ENCODE assay signal across 1 cellular context in the genomic region with DNA sequence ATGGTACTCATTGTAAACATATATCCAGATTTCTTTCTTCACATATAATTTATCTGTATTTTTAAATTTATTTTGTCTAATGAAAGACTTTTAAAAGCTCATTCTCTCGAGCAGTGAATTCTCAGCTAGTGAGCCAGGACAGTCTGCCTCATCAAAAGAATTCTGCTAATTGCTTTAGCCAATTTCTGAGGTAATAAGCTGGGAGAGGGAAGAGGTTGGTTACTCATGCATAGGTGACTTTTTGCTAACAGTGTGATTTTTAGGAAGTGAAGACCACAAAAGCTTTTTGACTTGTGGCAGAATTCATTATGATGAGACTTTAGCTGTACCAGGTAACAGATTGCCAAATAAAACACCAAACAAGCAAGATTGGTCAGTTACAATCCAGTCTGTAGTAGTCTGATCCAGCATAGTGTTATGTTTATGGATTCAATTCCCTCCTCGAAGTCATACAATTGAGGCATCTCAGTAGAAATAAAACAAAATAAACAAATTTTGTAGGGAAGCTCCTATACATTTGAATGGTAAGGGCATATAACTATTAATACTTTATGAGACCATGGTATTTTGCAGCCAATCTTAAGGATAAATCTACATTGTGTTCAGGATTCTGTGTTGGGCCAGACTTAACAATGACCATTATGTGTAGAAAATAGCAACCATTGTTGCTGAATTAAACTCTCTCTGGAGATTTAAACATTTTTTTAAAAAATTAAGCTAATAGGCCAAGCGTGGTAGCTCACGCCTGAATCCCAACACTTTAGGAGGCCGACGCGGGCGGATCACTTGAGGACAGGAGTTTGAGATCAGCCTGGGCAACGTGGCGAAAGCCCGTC.
TF ChIP-seq lines count a peak whose summit lies in the region.

No MANE protein-coding gene starts in this region.

TF ChIP-seq in GM23338, 12 proteins besides CTCF, POLR2A, EP300 and RAD21 (continued from another document):
- TF ChIP-seq, protein P1, sequence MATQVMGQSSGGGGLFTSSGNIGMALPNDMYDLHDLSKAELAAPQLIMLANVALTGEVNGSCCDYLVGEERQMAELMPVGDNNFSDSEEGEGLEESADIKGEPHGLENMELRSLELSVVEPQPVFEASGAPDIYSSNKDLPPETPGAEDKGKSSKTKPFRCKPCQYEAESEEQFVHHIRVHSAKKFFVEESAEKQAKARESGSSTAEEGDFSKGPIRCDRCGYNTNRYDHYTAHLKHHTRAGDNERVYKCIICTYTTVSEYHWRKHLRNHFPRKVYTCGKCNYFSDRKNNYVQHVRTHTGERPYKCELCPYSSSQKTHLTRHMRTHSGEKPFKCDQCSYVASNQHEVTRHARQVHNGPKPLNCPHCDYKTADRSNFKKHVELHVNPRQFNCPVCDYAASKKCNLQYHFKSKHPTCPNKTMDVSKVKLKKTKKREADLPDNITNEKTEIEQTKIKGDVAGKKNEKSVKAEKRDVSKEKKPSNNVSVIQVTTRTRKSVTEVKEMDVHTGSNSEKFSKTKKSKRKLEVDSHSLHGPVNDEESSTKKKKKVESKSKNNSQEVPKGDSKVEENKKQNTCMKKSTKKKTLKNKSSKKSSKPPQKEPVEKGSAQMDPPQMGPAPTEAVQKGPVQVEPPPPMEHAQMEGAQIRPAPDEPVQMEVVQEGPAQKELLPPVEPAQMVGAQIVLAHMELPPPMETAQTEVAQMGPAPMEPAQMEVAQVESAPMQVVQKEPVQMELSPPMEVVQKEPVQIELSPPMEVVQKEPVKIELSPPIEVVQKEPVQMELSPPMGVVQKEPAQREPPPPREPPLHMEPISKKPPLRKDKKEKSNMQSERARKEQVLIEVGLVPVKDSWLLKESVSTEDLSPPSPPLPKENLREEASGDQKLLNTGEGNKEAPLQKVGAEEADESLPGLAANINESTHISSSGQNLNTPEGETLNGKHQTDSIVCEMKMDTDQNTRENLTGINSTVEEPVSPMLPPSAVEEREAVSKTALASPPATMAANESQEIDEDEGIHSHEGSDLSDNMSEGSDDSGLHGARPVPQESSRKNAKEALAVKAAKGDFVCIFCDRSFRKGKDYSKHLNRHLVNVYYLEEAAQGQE (IDR thresholded peaks at IDR 0.05; ENCODE audit: unreplicated experiment): no peak
- TF ChIP-seq EZH2phosphoT487 (IDR thresholded peaks at IDR 0.05; ENCODE audit: unreplicated experiment): no peak
- TF ChIP-seq, protein P2, sequence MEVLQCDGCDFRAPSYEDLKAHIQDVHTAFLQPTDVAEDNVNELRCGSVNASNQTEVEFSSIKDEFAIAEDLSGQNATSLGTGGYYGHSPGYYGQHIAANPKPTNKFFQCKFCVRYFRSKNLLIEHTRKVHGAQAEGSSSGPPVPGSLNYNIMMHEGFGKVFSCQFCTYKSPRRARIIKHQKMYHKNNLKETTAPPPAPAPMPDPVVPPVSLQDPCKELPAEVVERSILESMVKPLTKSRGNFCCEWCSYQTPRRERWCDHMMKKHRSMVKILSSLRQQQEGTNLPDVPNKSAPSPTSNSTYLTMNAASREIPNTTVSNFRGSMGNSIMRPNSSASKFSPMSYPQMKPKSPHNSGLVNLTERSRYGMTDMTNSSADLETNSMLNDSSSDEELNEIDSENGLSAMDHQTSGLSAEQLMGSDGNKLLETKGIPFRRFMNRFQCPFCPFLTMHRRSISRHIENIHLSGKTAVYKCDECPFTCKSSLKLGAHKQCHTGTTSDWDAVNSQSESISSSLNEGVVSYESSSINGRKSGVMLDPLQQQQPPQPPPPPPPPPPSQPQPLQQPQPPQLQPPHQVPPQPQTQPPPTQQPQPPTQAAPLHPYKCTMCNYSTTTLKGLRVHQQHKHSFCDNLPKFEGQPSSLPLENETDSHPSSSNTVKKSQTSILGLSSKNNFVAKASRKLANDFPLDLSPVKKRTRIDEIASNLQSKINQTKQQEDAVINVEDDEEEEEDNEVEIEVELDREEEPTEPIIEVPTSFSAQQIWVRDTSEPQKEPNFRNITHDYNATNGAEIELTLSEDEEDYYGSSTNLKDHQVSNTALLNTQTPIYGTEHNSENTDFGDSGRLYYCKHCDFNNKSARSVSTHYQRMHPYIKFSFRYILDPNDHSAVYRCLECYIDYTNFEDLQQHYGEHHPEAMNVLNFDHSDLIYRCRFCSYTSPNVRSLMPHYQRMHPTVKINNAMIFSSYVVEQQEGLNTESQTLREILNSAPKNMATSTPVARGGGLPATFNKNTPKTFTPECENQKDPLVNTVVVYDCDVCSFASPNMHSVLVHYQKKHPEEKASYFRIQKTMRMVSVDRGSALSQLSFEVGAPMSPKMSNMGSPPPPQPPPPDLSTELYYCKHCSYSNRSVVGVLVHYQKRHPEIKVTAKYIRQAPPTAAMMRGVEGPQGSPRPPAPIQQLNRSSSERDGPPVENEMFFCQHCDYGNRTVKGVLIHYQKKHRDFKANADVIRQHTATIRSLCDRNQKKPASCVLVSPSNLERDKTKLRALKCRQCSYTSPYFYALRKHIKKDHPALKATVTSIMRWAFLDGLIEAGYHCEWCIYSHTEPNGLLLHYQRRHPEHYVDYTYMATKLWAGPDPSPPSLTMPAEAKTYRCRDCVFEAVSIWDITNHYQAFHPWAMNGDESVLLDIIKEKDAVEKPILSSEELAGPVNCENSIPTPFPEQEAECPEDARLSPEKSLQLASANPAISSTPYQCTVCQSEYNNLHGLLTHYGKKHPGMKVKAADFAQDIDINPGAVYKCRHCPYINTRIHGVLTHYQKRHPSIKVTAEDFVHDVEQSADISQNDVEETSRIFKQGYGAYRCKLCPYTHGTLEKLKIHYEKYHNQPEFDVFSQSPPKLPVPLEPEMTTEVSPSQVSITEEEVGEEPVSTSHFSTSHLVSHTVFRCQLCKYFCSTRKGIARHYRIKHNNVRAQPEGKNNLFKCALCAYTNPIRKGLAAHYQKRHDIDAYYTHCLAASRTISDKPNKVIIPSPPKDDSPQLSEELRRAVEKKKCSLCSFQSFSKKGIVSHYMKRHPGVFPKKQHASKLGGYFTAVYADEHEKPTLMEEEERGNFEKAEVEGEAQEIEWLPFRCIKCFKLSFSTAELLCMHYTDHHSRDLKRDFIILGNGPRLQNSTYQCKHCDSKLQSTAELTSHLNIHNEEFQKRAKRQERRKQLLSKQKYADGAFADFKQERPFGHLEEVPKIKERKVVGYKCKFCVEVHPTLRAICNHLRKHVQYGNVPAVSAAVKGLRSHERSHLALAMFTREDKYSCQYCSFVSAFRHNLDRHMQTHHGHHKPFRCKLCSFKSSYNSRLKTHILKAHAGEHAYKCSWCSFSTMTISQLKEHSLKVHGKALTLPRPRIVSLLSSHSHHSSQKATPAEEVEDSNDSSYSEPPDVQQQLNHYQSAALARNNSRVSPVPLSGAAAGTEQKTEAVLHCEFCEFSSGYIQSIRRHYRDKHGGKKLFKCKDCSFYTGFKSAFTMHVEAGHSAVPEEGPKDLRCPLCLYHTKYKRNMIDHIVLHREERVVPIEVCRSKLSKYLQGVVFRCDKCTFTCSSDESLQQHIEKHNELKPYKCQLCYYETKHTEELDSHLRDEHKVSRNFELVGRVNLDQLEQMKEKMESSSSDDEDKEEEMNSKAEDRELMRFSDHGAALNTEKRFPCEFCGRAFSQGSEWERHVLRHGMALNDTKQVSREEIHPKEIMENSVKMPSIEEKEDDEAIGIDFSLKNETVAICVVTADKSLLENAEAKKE (CRISPR knock-in tag; IDR thresholded peaks at IDR 0.05): no peak
